11 cellular contexts compared by ENCODE assay signal in the genomic region with DNA sequence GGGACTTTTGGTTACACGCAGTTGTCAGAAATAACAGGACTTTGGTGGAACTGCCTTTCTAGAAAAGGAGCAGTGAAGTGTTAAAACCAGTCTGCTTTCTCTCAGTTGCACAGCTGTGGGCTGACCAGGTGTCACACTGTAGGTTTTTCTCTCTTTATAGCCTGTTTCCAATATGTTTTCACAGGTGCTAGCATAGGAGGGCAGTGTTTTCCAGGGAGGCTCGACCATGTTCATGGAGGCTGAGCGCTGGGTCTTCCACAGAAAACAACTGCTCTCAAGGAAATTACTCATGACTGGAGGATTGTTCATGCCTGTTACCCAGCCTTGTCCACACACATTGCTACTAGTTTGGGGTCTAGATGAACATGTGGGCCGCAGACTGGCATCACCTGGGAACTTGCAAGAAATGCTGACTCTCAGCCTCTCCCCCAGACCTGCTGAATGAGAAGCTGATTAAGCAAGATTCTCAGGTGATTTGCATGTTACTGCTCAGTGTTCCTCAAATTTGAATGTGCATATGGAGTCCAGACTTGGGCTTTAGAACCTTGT.
DNase-seq lines count a peak whose midpoint lies in the region; ATAC-seq and TF ChIP-seq lines count a peak whose summit lies in the region.
"Had no signal": no experiment of that assay in that cellular context is flagged by ENCODE, and none has a peak within 500 bp of the region (broad histone marks: within the 10 kb centered on the region; RNA-seq: fewer than 3 reads in every experiment).

No MANE protein-coding gene starts in this region.

- peaks cover 1% of the 10 kb centered on the region for H3K36me3 Mint-ChIP-seq in mesothelial cell of epicardium

- H3K9me3 ChIP-seq in upper lobe of right lung: no peaks in the 10 kb centered on the region

- peak; percentile 24 for DNase-seq in germinal center (ENCODE audit: low spot score)
- DNase-seq in mesothelial cell of epicardium (ENCODE audit: low spot score in 2 of 2, unreplicated experiment in 2 of 2): no peak
- no peak for DNase-seq in upper lobe of right lung
- DNase-seq in HuH-7 (ENCODE audit: low spot score): no peak
- no peak for DNase-seq in ureter (ENCODE audit: low spot score)
- DNase-seq: EL, left colon, NCI-H69 had no signal

- no peak overlapping the region for H3K27ac ChIP-seq in upper lobe of right lung

- TF ChIP-seq CTCF in mesothelial cell of epicardium (IDR thresholded peaks at IDR 0.05; ENCODE audit: unreplicated experiment) (no peak), upper lobe of right lung (IDR thresholded peaks at IDR 0.05) (no peak)

- no peaks in the 10 kb centered on the region for H3K27me3 ChIP-seq in upper lobe of right lung

- H3K4me3 Mint-ChIP-seq in mesothelial cell of epicardium: no peak overlapping the region

- no peaks in the 10 kb centered on the region for H3K27me3 Mint-ChIP-seq in mesothelial cell of epicardium (ENCODE audit: low read depth)

- no peak overlapping the region for H3K27ac Mint-ChIP-seq in mesothelial cell of epicardium

- H3K4me1 Mint-ChIP-seq in mesothelial cell of epicardium: peaks cover 27% of the 10 kb centered on the region

- no peak overlapping the region for H3K4me3 ChIP-seq in upper lobe of right lung

- H3K4me1 ChIP-seq in upper lobe of right lung: peaks cover 14% of the 10 kb centered on the region

- ATAC-seq in GM18861 (IDR thresholded peaks at IDR 0.05; ENCODE audit: unreplicated experiment) (peak; percentile 50), GM21526 (IDR thresholded peaks at IDR 0.05; ENCODE audit: low FRiP score, unreplicated experiment) (peak; percentile 75), HG03135 (IDR thresholded peaks at IDR 0.05; ENCODE audit: unreplicated experiment) (peak; percentile 65), upper lobe of right lung (no peak)
- ATAC-seq: left colon had no signal

- H3K36me3 ChIP-seq in upper lobe of right lung: no peaks in the 10 kb centered on the region

- H3K9me3 Mint-ChIP-seq in mesothelial cell of epicardium: no peaks in the 10 kb centered on the region

- intact Hi-C loops in upper lobe of right lung (cut with DNase I): no loop called here
